Comparison of ENCODE assay signal across 28 cellular contexts in genomic region chrX:106973433-106974149, GRCh38. TPM values are rescaled to one million over a fixed set of nuclear protein-coding genes. Genes with fewer than 3 reads are reported as not detected.
"Had no signal": no experiment of that assay in that cellular context is flagged by ENCODE, and none has a peak within 500 bp of the region (broad histone marks: within the 10 kb centered on the region; RNA-seq: fewer than 3 reads in every experiment).

No MANE protein-coding gene starts in this region.

- DNase-seq: activated CD4-positive, alpha-beta T cell treated with anti-CD3 and anti-CD28 coated beads, Interleukin-2, amount 50 U/mL, for 4 hours; activated CD8-positive, alpha-beta memory T cell treated with anti-CD3 and anti-CD28 coated beads for 24 hours; activated CD8-positive, alpha-beta memory T cell treated with anti-CD3 and anti-CD28 coated beads, Interleukin-2, amount 50 U/mL, for 4 hours; activated naive CD4-positive, alpha-beta T cell treated with Interleukin-2 at 50 U/mL for 16 hours; activated T-cell treated with anti-CD3 and anti-CD28 coated beads, Interleukin-2, amount 50 U/mL, for 4 hours; anterior cingulate cortex; caudate nucleus; dermis blood vessel endothelial cell; effector CD8-positive, alpha-beta T cell; erythroblast; gastrocnemius medialis; hippocampal formation; left ventricle myocardium inferior; naive thymus-derived CD8-positive, alpha-beta T cell; stimulated activated CD4-positive, alpha-beta T cell treated with anti-CD3 and anti-CD28 coated beads, Interleukin-15, amount 100 ng/mL, for 24 hours; stimulated activated CD4-positive, alpha-beta T cell treated with anti-CD3 and anti-CD28 coated beads, Interleukin-4, amount 100 ng/mL, for 1 hour; stimulated activated naive CD4-positive, alpha-beta T cell; T-helper 9 cell; upper lobe of right lung had no signal

- H3K27me3 Mint-ChIP-seq: brain; naive thymus-derived CD8-positive, alpha-beta T cell had no signal

- H3K27ac ChIP-seq: gastrocnemius medialis, left ventricle myocardium inferior, neural progenitor cell, upper lobe of right lung had no signal

- H3K4me2 ChIP-seq: neural progenitor cell, smooth muscle cell had no signal

- H3K4me3 Mint-ChIP-seq: activated T-cell treated with anti-CD3 and anti-CD28 coated beads, Interleukin-2, amount 50 U/mL, for 4 hours; brain; mesothelial cell of epicardium; naive thymus-derived CD8-positive, alpha-beta T cell; neural progenitor cell had no signal

- H3K4me1 Mint-ChIP-seq: brain; mesothelial cell of epicardium; naive thymus-derived CD8-positive, alpha-beta T cell; neural progenitor cell had no signal

- H3K4me1 ChIP-seq: gastrocnemius medialis, left ventricle myocardium inferior, neural progenitor cell, upper lobe of right lung had no signal

- H3K9ac ChIP-seq: neural progenitor cell had no signal

- H2AFZ ChIP-seq: neural progenitor cell had no signal

- H3K36me3 ChIP-seq: gastrocnemius medialis, left ventricle myocardium inferior, neural progenitor cell, upper lobe of right lung had no signal

- H3K27me3 ChIP-seq: gastrocnemius medialis, neural progenitor cell, upper lobe of right lung had no signal

- ATAC-seq: activated T-cell treated with anti-CD3 and anti-CD28 coated beads, Interleukin-2, amount 50 U/mL, for 4 hours; gastrocnemius medialis; naive thymus-derived CD8-positive, alpha-beta T cell; sciatic nerve; upper lobe of right lung had no signal

- H3K9me3 Mint-ChIP-seq: activated T-cell treated with anti-CD3 and anti-CD28 coated beads, Interleukin-2, amount 50 U/mL, for 4 hours had no signal

- H3K4me3 ChIP-seq: gastrocnemius medialis, left ventricle myocardium inferior, neural progenitor cell, smooth muscle cell, upper lobe of right lung had no signal

- H3K9me3 ChIP-seq: gastrocnemius medialis, left ventricle myocardium inferior, upper lobe of right lung had no signal

- H3K27ac Mint-ChIP-seq: brain, mesothelial cell of epicardium, neural progenitor cell had no signal

RNA-seq across cellular contexts. Expression of gene CLDN2, which starts 53.4 kb away (rescaled TPM):
- total RNA-seq: activated T-cell treated with anti-CD3 and anti-CD28 coated beads, Interleukin-2, amount 50 U/mL, for 4 hours; left ventricle myocardium inferior; lung microvascular endothelial cell; mesothelial cell of epicardium; naive thymus-derived CD8-positive, alpha-beta T cell; osteoblast; posterior vena cava; sciatic nerve; T-helper 1 cell treated with Interleukin-12 subunit alpha and Interleukin-12 subunit beta and Interleukin-4 antibody, amounts not matched to agents 30 ng/mL and 1 ng/mL, for 36 hours had no signal
- polyA plus RNA-seq: naive thymus-derived CD8-positive, alpha-beta T cell had no signal
